8 cellular contexts compared by ENCODE assay signal in genomic region chr15:64841258-64842098, GRCh38. TPM values are rescaled to one million over a fixed set of nuclear protein-coding genes. Genes with fewer than 3 reads are reported as not detected.
DNase-seq lines count a peak whose midpoint lies in the region; ATAC-seq and TF ChIP-seq lines count a peak whose summit lies in the region.

A gene with protein sequence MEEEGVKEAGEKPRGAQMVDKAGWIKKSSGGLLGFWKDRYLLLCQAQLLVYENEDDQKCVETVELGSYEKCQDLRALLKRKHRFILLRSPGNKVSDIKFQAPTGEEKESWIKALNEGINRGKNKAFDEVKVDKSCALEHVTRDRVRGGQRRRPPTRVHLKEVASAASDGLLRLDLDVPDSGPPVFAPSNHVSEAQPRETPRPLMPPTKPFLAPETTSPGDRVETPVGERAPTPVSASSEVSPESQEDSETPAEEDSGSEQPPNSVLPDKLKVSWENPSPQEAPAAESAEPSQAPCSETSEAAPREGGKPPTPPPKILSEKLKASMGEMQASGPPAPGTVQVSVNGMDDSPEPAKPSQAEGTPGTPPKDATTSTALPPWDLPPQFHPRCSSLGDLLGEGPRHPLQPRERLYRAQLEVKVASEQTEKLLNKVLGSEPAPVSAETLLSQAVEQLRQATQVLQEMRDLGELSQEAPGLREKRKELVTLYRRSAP (plus strand): TSS chr15:64841915. CDS start chr15:64842017, 102 bp downstream.

- DNase-seq in DND-41 = peak; percentile 98
- peak; percentile 90 to 93 for DNase-seq in Kasumi-1 (lab: John Stamatoyannopoulos, UW)
- DNase-seq in RWPE2 (ENCODE audit: low spot score) = peak; percentile 99
- peak; percentile 92 for DNase-seq in activated T-helper 2 cell treated with anti-CD3 and anti-CD28 coated beads, Interferon-gamma antibody, Interleukin-2, Interleukin-4, amounts not matched to agents 10 μg/mL and 5 μg/mL and 100 μg/mL, durations not matched to agents 14 hours and 24 hours and 36 hours (ENCODE audit: low spot score)
- peak; percentile 90 for DNase-seq in fibroblast of peridontal ligament (ENCODE audit: extremely low read depth)
- peak; percentile 75 for DNase-seq in natural killer cell
- peak; percentile 76 to 89 (median 82) for DNase-seq in stimulated activated naive CD4-positive, alpha-beta T cell (lab: John Stamatoyannopoulos, UW)

- H3K27ac ChIP-seq in DND-41 (ENCODE audit: low read length) (peak within 1 kb of the TSS; percentile 88), RWPE2 (ENCODE audit: poor library complexity, severe bottlenecking) (peak within 1 kb of the TSS; percentile 40)

- H3K4me3 Mint-ChIP-seq in activated T-helper 2 cell treated with anti-CD3 and anti-CD28 coated beads, Interferon-gamma antibody, Interleukin-2, Interleukin-4, amounts not matched to agents 10 μg/mL and 5 μg/mL and 100 μg/mL, durations not matched to agents 14 hours and 24 hours and 36 hours (ENCODE audit: low read depth) = peak within 1 kb of the TSS; percentile 95
- peak within 1 kb of the TSS; percentile 83 for H3K4me3 Mint-ChIP-seq in natural killer cell

- TF ChIP-seq CTCF in DND-41 (IDR thresholded peaks at IDR 0.05; ENCODE audit: borderline replicate concordance, extremely low read depth, low read length, poor library complexity, severe bottlenecking) = peak; percentile 52
- peak; percentile 21 for TF ChIP-seq CTCF in RWPE2 (IDR thresholded peaks at IDR 0.05; ENCODE audit: poor library complexity, severe bottlenecking)
- TF ChIP-seq CTCF in natural killer cell (IDR thresholded peaks at IDR 0.05) = peak; percentile 22

- peak; percentile 91 for ATAC-seq in DND-41 (ENCODE audit: insufficient read depth, low read depth)
- ATAC-seq in GM21786 (IDR thresholded peaks at IDR 0.05; ENCODE audit: unreplicated experiment) = peak; percentile 51
- peak; percentile 94 for ATAC-seq in RWPE2 (ENCODE audit: low read depth)
- ATAC-seq in natural killer cell = peak; percentile 62 to 82 (median 77)

- peaks cover 8% of the 10 kb centered on the region for H3K36me3 Mint-ChIP-seq in activated T-helper 2 cell treated with anti-CD3 and anti-CD28 coated beads, Interferon-gamma antibody, Interleukin-2, Interleukin-4, amounts not matched to agents 10 μg/mL and 5 μg/mL and 100 μg/mL, durations not matched to agents 14 hours and 24 hours and 36 hours (ENCODE audit: low read depth)
- no peaks in the 10 kb centered on the region for H3K36me3 Mint-ChIP-seq in natural killer cell

- H3K9ac ChIP-seq in DND-41 (ENCODE audit: low read depth, low read length) = peak within 1 kb of the TSS; percentile 93

- H3K9me3 ChIP-seq in DND-41 (ENCODE audit: insufficient read depth, low read length, severe bottlenecking) = no peaks in the 10 kb centered on the region
- no peaks in the 10 kb centered on the region for H3K9me3 ChIP-seq in RWPE2 (ENCODE audit: severe bottlenecking)

- H3K36me3 ChIP-seq in DND-41 (ENCODE audit: insufficient read depth, low read length) (no peaks in the 10 kb centered on the region), RWPE2 (ENCODE audit: low read depth) (no peaks in the 10 kb centered on the region)

- H3K27me3 Mint-ChIP-seq in activated T-helper 2 cell treated with anti-CD3 and anti-CD28 coated beads, Interferon-gamma antibody, Interleukin-2, Interleukin-4, amounts not matched to agents 10 μg/mL and 5 μg/mL and 100 μg/mL, durations not matched to agents 14 hours and 24 hours and 36 hours (ENCODE audit: low read depth) = no peaks in the 10 kb centered on the region
- no peaks in the 10 kb centered on the region for H3K27me3 Mint-ChIP-seq in natural killer cell (ENCODE audit: low read depth in 2 of 2)

- peak within 1 kb of the TSS; percentile 58 to 77; a peak in 3 of 4 replicates for H3K4me3 ChIP-seq in DND-41 (ENCODE audit: low read depth in 1 of 2, low read length in 2 of 2)
- peak within 1 kb of the TSS; percentile 86 for H3K4me3 ChIP-seq in RWPE2 (ENCODE audit: severe bottlenecking)

- H2AFZ ChIP-seq in DND-41 (ENCODE audit: low read depth, low read length) = peak within 1 kb of the TSS; percentile 93

- H3K4me1 ChIP-seq in DND-41 (ENCODE audit: insufficient read depth, low read length) (peaks cover 63% of the 10 kb centered on the region), RWPE2 (ENCODE audit: insufficient read depth, poor library complexity, severe bottlenecking) (peaks cover 9% of the 10 kb centered on the region)

- peak within 1 kb of the TSS; percentile 86 for H3K4me2 ChIP-seq in DND-41 (ENCODE audit: insufficient read depth, low read length)

- intact Hi-C loops in activated T-helper 2 cell treated with anti-CD3 and anti-CD28 coated beads, Interferon-gamma antibody, Interleukin-2, Interleukin-4, amounts not matched to agents 10 μg/mL and 5 μg/mL and 100 μg/mL, durations not matched to agents 14 hours and 24 hours and 36 hours (cut with micrococcal nuclease) = loop anchor here (1.0 to 2.0 kb wide), 2 partner anchors 17 to 52 kb away; partner anchors contain the start of gene PIF1
- intact Hi-C loops in natural killer cell (cut with micrococcal nuclease) = loop anchor here (1.0 to 5.0 kb wide), 3 partner anchors 16 to 146 kb away; partner anchors contain the start of genes PIF1 and SPG21

- H3K9me3 Mint-ChIP-seq in activated T-helper 2 cell treated with anti-CD3 and anti-CD28 coated beads, Interferon-gamma antibody, Interleukin-2, Interleukin-4, amounts not matched to agents 10 μg/mL and 5 μg/mL and 100 μg/mL, durations not matched to agents 14 hours and 24 hours and 36 hours = no peaks in the 10 kb centered on the region
- H3K9me3 Mint-ChIP-seq in natural killer cell = no peaks in the 10 kb centered on the region

- H3K27me3 ChIP-seq in DND-41 (ENCODE audit: insufficient read depth, low read length, poor library complexity) (no peaks in the 10 kb centered on the region), RWPE2 (ENCODE audit: insufficient read depth, poor library complexity, severe bottlenecking) (no peaks in the 10 kb centered on the region)

- peak within 1 kb of the TSS; percentile 83 for H3K27ac Mint-ChIP-seq in activated T-helper 2 cell treated with anti-CD3 and anti-CD28 coated beads, Interferon-gamma antibody, Interleukin-2, Interleukin-4, amounts not matched to agents 10 μg/mL and 5 μg/mL and 100 μg/mL, durations not matched to agents 14 hours and 24 hours and 36 hours
- peak within 1 kb of the TSS; percentile 86 to 89 for H3K27ac Mint-ChIP-seq in natural killer cell

- H4K20me1 ChIP-seq in DND-41 (ENCODE audit: insufficient read depth, low read length) = no peaks in the 10 kb centered on the region

- H3K79me2 ChIP-seq in DND-41 (ENCODE audit: insufficient read depth, low read length) = peaks cover 13% of the 10 kb centered on the region

- peaks cover 49% of the 10 kb centered on the region for H3K4me1 Mint-ChIP-seq in activated T-helper 2 cell treated with anti-CD3 and anti-CD28 coated beads, Interferon-gamma antibody, Interleukin-2, Interleukin-4, amounts not matched to agents 10 μg/mL and 5 μg/mL and 100 μg/mL, durations not matched to agents 14 hours and 24 hours and 36 hours (ENCODE audit: low read depth)
- peaks cover 83 to 91% of the 10 kb centered on the region in 2 donors for H3K4me1 Mint-ChIP-seq in natural killer cell

RNA-seq across cellular contexts. Expression of the gene that starts here (rescaled TPM):
- total RNA-seq in activated T-helper 2 cell treated with anti-CD3 and anti-CD28 coated beads, Interferon-gamma antibody, Interleukin-2, Interleukin-4, amounts not matched to agents 10 μg/mL and 5 μg/mL and 100 μg/mL, durations not matched to agents 14 hours and 24 hours and 36 hours = 15.3 and 17.0 TPM in 2 replicates
- total RNA-seq in natural killer cell = 10 to 100 TPM; 35.3 to 53.4 (median 49.8) TPM

Comparison
In these comparisons a context has a peak if more than half of its experiments do, and no peak if none do; other contexts are left out.
1. Peak in every context shown above with its lines: DNase-seq, ATAC-seq, H3K4me3 ChIP-seq and H3K27ac ChIP-seq.